8 cellular contexts compared by ENCODE assay signal in the genomic region with DNA sequence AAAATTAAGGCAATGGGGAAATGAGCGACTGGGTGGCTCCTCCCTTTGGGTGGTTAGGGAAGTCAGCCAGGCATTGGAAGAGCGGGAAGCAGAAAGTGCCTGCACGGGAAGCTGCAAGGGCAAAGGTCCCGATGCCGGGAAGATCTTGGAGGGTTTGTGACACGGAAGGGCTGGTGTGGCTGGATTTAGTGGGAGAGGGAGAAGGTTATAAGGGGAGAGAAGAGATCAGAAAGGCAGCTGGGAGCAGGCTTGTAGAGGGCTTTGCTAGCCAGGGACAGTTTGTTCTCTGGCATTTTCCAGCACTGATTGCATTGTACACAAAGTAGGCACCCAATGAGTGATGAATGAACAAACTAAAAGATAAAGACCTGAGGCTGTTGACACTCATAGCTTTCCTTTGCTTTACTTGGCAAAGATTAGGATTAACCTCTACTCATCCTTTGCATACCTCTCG.
DNase-seq lines count a peak whose midpoint lies in the region; ATAC-seq and TF ChIP-seq lines count a peak whose summit lies in the region.

No MANE protein-coding gene starts in this region.

- BruUV-seq in mammary epithelial cell (replicated peaks; lab: Mats Ljungman, UMichigan), result no TSS peak

- no peak overlapping the region for H3K4me3 ChIP-seq in mammary epithelial cell (replicated peaks in 1 of 3; ENCODE audit: insufficient read depth in 1 of 3, low read depth in 2 of 3, low read length in 3 of 3)
- no peak overlapping the region for H3K4me3 ChIP-seq in left lung
- H3K4me3 ChIP-seq in tibial artery, result peak overlapping the region; percentile 11 to 23

- H3K36me3 ChIP-seq in mammary epithelial cell (ENCODE audit: insufficient read depth, low read length) (no peaks in the 10 kb centered on the region), left lung (no peaks in the 10 kb centered on the region), tibial artery (no peaks in the 10 kb centered on the region)

- intact Hi-C loops in mammary epithelial cell (cut with micrococcal nuclease), result no loop called here
- intact Hi-C loops in left lung (cut with DNase I), result no loop called here
- intact Hi-C loops in tibial artery (cut with DNase I; ENCODE audit: low total_unique reads), result loop anchor here (2.0 kb wide), 1 partner anchor 62 kb away; no protein-coding TSS in a partner anchor

- H3K9me3 ChIP-seq in mammary epithelial cell (replicated peaks; ENCODE audit: insufficient read depth, low read length) (no peaks in the 10 kb centered on the region), left lung (no peaks in the 10 kb centered on the region), tibial artery (no peaks in the 10 kb centered on the region)

- H3K27me3 ChIP-seq in mammary epithelial cell (ENCODE audit: insufficient read depth, low read length), result no peaks in the 10 kb centered on the region
- H3K27me3 ChIP-seq in left lung, result no peaks in the 10 kb centered on the region
- H3K27me3 ChIP-seq in tibial artery, result no peaks in the 10 kb centered on the region

- no peaks in the 10 kb centered on the region for H4K20me1 ChIP-seq in mammary epithelial cell (ENCODE audit: insufficient read depth, low read length)

- ATAC-seq in left lung (peak; percentile 88), HG03342 (IDR thresholded peaks at IDR 0.05; ENCODE audit: unreplicated experiment) (no peak)

- peak overlapping the region; percentile 61 for H3K4me2 ChIP-seq in mammary epithelial cell (ENCODE audit: insufficient read depth, low read depth, low read length)

- no peak for TF ChIP-seq CTCF in mammary epithelial cell (conservative IDR thresholded peaks at IDR 0.05 in 1 of 2, IDR thresholded peaks at IDR 0.05 in 1 of 2; ENCODE audit: extremely low read depth in 1 of 2, insufficient read depth in 1 of 2, low read depth in 1 of 2, low read length in 2 of 2)
- no peak for TF ChIP-seq CTCF in left lung (IDR thresholded peaks at IDR 0.05)
- TF ChIP-seq CTCF in tibial artery (IDR thresholded peaks at IDR 0.05), result no peak

- no peaks in the 10 kb centered on the region for H3K79me2 ChIP-seq in mammary epithelial cell (ENCODE audit: insufficient read depth, low read length)

- WGBS in mammary epithelial cell (ENCODE audit: low coverage, missing lambda C conversion rate), result 59% methylated on average over 7 of the region's 7 CpGs

- no peak overlapping the region for H3K9ac ChIP-seq in mammary epithelial cell (ENCODE audit: insufficient read depth, low read length)

- in situ Hi-C loops in mammary epithelial cell (cut with MboI; ENCODE audit: low sequenced_read_pairs in 2 of 2), result no loop called here

- H2AFZ ChIP-seq in mammary epithelial cell (ENCODE audit: low read depth, low read length), result peak overlapping the region; percentile 65

- H3K27ac ChIP-seq in mammary epithelial cell (ENCODE audit: insufficient read depth, low read depth, low read length) (peak overlapping the region; percentile 58), left lung (peak overlapping the region; percentile 69 to 74), tibial artery (peak overlapping the region; percentile 78)

- H3K4me1 ChIP-seq in mammary epithelial cell (ENCODE audit: insufficient read depth, low read length) (peaks cover 24% of the 10 kb centered on the region), left lung (peaks cover 4 to 11% of the 10 kb centered on the region in 2 donors), tibial artery (peaks cover 4 to 32% (median 11%) of the 10 kb centered on the region in 4 donors)

- dilution Hi-C loops in mammary epithelial cell (cut with HindIII; ENCODE audit: low sequenced_read_pairs), result no loop called here

- CTCF ChIA-PET in mammary epithelial cell (lab: Charles Lee; ENCODE audit: low non-redundant PET), result interaction anchor here (0.6 to 1.0 kb wide), 2 partner anchors 40 to 296 kb away, joined by 3 to 7 read pairs; no protein-coding TSS in a partner anchor

- peak; percentile 29 for DNase-seq in HuH-7.5 (ENCODE audit: low spot score)
- peak; percentile 12 for DNase-seq in mammary epithelial cell
- peak; percentile 45 to 49 for DNase-seq in left lung
- DNase-seq in tibial artery, result peak; percentile 82 to 90
- no peak for DNase-seq in OCI-M1 (lab: John Stamatoyannopoulos, UW)
- no peak for DNase-seq in NCI-H128 (lab: John Stamatoyannopoulos, UW; ENCODE audit: unreplicated experiment)
- DNase-seq in GF-D8 (lab: John Stamatoyannopoulos, UW), result no peak

Comparison
In these comparisons a context has a peak if more than half of its experiments do, and no peak if none do; other contexts are left out.
1. DNase-seq: peak in HuH-7.5 (single experiment), mammary epithelial cell (single experiment), left lung (2 of 2) and tibial artery (2 of 2); none in OCI-M1 (single experiment), NCI-H128 (single experiment) and GF-D8 (single experiment).
2. H3K4me3 ChIP-seq: peak in tibial artery (2 of 2); none in mammary epithelial cell (0 of 3) and left lung (0 of 2).
3. Peak in every context shown above with its lines, with median percentiles within 50 percentile points of each other: H3K27ac ChIP-seq.